ENCODE assay signal across 8 cellular contexts in the genomic region with DNA sequence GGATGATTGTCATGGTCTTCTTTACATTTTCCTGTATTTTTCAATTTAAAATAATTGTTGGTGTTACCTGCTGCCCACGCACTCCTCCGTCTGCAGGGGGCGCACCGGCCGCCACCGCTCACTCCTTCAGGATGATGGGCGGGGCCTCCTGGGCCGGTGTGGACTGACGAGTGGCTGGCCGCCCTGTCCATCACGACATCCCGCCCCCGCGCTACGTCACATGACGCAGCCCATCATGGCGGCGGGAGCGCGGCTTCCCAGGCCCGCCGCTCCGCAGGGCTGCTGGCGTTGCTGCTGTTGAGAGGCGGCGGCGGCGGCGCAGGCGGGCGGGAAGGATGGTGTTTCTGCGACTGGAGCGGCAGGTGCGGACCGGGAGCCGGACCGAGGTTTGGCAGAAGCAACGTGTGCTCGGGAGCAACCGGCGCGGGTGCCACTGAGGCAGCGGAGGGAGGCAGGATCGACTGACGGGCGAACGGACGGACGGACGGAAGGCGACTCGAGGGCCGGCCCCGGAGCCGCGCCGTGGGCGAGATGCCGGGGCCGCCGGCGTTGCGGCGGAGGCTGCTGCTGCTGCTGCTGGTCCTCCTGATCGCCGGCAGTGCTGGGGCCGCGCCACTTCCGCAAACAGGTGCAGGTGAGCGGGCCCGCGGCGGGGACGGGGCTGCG. TPM values are rescaled to one million over a fixed set of nuclear protein-coding genes. Genes with fewer than 3 reads are reported as not detected.
DNase-seq lines count a peak whose midpoint lies in the region; TF ChIP-seq lines count a peak whose summit lies in the region.

A gene (plus strand): TSS at position 216 of the 666 bp plus-strand sequence. CDS start 316 bp downstream, at position 532.

- H3K4me3 ChIP-seq in GM06990 (replicated peaks; ENCODE audit: low read depth, low read length): peak within 1 kb of the TSS; percentile 92
- peak within 1 kb of the TSS; percentile 94 for H3K4me3 ChIP-seq in SK-N-MC
- H3K4me3 ChIP-seq in testis: peak within 1 kb of the TSS; percentile 99 to 100

- H3K4me3 Mint-ChIP-seq in activated naive CD4-positive, alpha-beta T cell treated with anti-CD3 and anti-CD28 coated beads, Interleukin-2, amount 10 ng/mL, durations not matched to agents 7 days and 5 days: peak within 1 kb of the TSS; percentile 97

- intact Hi-C loops in testis (cut with DNase I; ENCODE audit: low total_unique reads): loop anchor here (10.0 kb wide), 1 partner anchor 58 kb away; no protein-coding TSS in a partner anchor

- H3K36me3 ChIP-seq in GM06990 (ENCODE audit: control insufficient read depth, insufficient read depth, low read length) (no peaks in the 10 kb centered on the region), SK-N-MC (ENCODE audit: insufficient read depth, low read length) (no peaks in the 10 kb centered on the region), testis (ENCODE audit: low read depth, missing control alignments) (no peaks in the 10 kb centered on the region)

- peaks cover 20% of the 10 kb centered on the region for H3K27me3 Mint-ChIP-seq in activated naive CD4-positive, alpha-beta T cell treated with anti-CD3 and anti-CD28 coated beads, Interleukin-2, amount 10 ng/mL, durations not matched to agents 7 days and 5 days

- H3K27ac Mint-ChIP-seq in activated naive CD4-positive, alpha-beta T cell treated with anti-CD3 and anti-CD28 coated beads, Interleukin-2, amount 10 ng/mL, durations not matched to agents 7 days and 5 days: peak within 1 kb of the TSS; percentile 90

- peaks cover 12% of the 10 kb centered on the region for H3K4me1 ChIP-seq in testis

- H3K9me3 ChIP-seq in SK-N-MC (ENCODE audit: low read depth, low read length): no peaks in the 10 kb centered on the region
- H3K9me3 ChIP-seq in testis: no peaks in the 10 kb centered on the region

- DNase-seq in GM06990 (ENCODE audit: extremely low read depth, insufficient read length) (peak; percentile 90), HEK293T (ENCODE audit: extremely low spot score) (peak; percentile 99), MV-4-11 (lab: John Stamatoyannopoulos, UW) (peak; percentile 82), SK-N-MC (ENCODE audit: low read depth, low spot score) (peak; percentile 26), germinal center (ENCODE audit: low spot score) (peak; percentile 98), occipital lobe (lab: John Stamatoyannopoulos, UW) (peak; percentile 92), testis (peak; percentile 98)
- DNase-seq in activated naive CD4-positive, alpha-beta T cell treated with anti-CD3 and anti-CD28 coated beads, Interleukin-2, amount 10 ng/mL, durations not matched to agents 7 days and 5 days: peak; percentile 96

- H3K9me3 Mint-ChIP-seq in activated naive CD4-positive, alpha-beta T cell treated with anti-CD3 and anti-CD28 coated beads, Interleukin-2, amount 10 ng/mL, durations not matched to agents 7 days and 5 days: no peaks in the 10 kb centered on the region

- H3K4me1 Mint-ChIP-seq in activated naive CD4-positive, alpha-beta T cell treated with anti-CD3 and anti-CD28 coated beads, Interleukin-2, amount 10 ng/mL, durations not matched to agents 7 days and 5 days: peaks cover 25% of the 10 kb centered on the region

- CTCF ChIA-PET in HEK293T (lab: Yijun Ruan, JAX): interaction anchor here (1.6 to 2.1 kb wide), 3 partner anchors 25 to 62 kb away, joined by 5 to 10 read pairs (median 9); no protein-coding TSS in a partner anchor
- CTCF ChIA-PET in activated naive CD4-positive, alpha-beta T cell treated with anti-CD3 and anti-CD28 coated beads, Interleukin-2, amount 10 ng/mL, durations not matched to agents 7 days and 5 days (lab: Charles Lee): interaction anchor here (0.8 to 3.6 kb wide), 8 partner anchors 10 to 85 kb away, joined by 3 to 74 read pairs (median 4); no protein-coding TSS in a partner anchor

- H3K27me3 ChIP-seq in GM06990 (replicated peaks; ENCODE audit: control insufficient read depth, insufficient read depth, low read length) (no peaks in the 10 kb centered on the region), testis (no peaks in the 10 kb centered on the region)

- peak; percentile 87 for TF ChIP-seq POLR2A in testis (IDR thresholded peaks at IDR 0.05)

- H3K27ac ChIP-seq in SK-N-MC: no peak within 1 kb of the TSS
- H3K27ac ChIP-seq in testis: peak within 1 kb of the TSS; percentile 86 to 92

- peak within 1 kb of the TSS; percentile 92 for H3K9ac ChIP-seq in SK-N-MC (ENCODE audit: insufficient read length)

- POLR2A ChIA-PET in HEK293T (lab: Yijun Ruan, JAX): no interaction called here

- no peaks in the 10 kb centered on the region for H3K36me3 Mint-ChIP-seq in activated naive CD4-positive, alpha-beta T cell treated with anti-CD3 and anti-CD28 coated beads, Interleukin-2, amount 10 ng/mL, durations not matched to agents 7 days and 5 days

- peak; percentile 91 for TF ChIP-seq CTCF in GM06990 (IDR thresholded peaks at IDR 0.05; ENCODE audit: insufficient read depth, low read length, poor library complexity, severe bottlenecking)
- TF ChIP-seq CTCF in testis (IDR thresholded peaks at IDR 0.05): peak; percentile 93 to 99 (median 97)

- WGBS in testis, 2 donors: 0% methylated on average over 16 to 64 of the region's 75 CpGs

TF ChIP-seq in HEK293T, 16 proteins besides CTCF, POLR2A, EP300 and RAD21:
- TF ChIP-seq, protein P1, sequence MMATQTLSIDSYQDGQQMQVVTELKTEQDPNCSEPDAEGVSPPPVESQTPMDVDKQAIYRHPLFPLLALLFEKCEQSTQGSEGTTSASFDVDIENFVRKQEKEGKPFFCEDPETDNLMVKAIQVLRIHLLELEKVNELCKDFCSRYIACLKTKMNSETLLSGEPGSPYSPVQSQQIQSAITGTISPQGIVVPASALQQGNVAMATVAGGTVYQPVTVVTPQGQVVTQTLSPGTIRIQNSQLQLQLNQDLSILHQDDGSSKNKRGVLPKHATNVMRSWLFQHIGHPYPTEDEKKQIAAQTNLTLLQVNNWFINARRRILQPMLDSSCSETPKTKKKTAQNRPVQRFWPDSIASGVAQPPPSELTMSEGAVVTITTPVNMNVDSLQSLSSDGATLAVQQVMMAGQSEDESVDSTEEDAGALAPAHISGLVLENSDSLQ (IDR thresholded peaks at IDR 0.05): peak; percentile 100
- TF ChIP-seq HDGF (IDR thresholded peaks at IDR 0.05; ENCODE audit: borderline replicate concordance) (no peak), CTBP1 (IDR thresholded peaks at IDR 0.05; ENCODE audit: borderline replicate concordance) (no peak), SP1 (IDR thresholded peaks at IDR 0.05) (peak; percentile 45; the same call in 1 of the 2 replicates)

RNA-seq across cellular contexts. Expression of the gene that starts here (rescaled TPM):
- total RNA-seq in occipital lobe (40.4 TPM), testis (10 to 100 TPM; 35.5 to 36.1 TPM)
- polyA plus RNA-seq in testis (ENCODE audit: insufficient read depth, low read depth, low replicate concordance): 16.1 TPM

Comparison
In these comparisons a context has a peak if more than half of its experiments do, and no peak if none do; other contexts are left out.
1. DNase-seq: peak in every context shown above with its lines; median percentile 99 in HEK293T; 98 in germinal center; 98 in testis; 96 in activated naive CD4-positive, alpha-beta T cell treated with anti-CD3 and anti-CD28 coated beads, Interleukin-2, amount 10 ng/mL, durations not matched to agents 7 days and 5 days; 92 in occipital lobe; 90 in GM06990; 82 in MV-4-11; 26 in SK-N-MC.